In genomic region chr5:140710899-140711552, GRCh38 we compare ENCODE assay signal across 8 cellular contexts. TPM values are rescaled to one million over a fixed set of nuclear protein-coding genes. Genes with fewer than 3 reads are reported as not detected.
A peak's percentile ranks its signal among the peaks of the same experiment; 100 is the strongest.
DNase-seq lines count a peak whose midpoint lies in the region; TF ChIP-seq lines count a peak whose summit lies in the region.

No MANE protein-coding gene starts in this region.

- H3K36me3 ChIP-seq in Loucy (ENCODE audit: insufficient read depth, low read length) (peaks cover 7% of the 10 kb centered on the region; the same call in 1 of the 2 replicates), SJSA1 (peaks cover 16% of the 10 kb centered on the region)

- H4K8ac ChIP-seq in H9 (replicated peaks; ENCODE audit: insufficient read length, low read depth, low read length), result no peak overlapping the region

- H3K9ac ChIP-seq in H9 (ENCODE audit: extremely low read depth, insufficient read length, low read length), result peak overlapping the region; percentile 21
- peak overlapping the region; percentile 60 for H3K9ac ChIP-seq in Loucy (ENCODE audit: low read depth, low read length, poor library complexity, severe bottlenecking)

- no peak overlapping the region for H2AK5ac ChIP-seq in H9 (ENCODE audit: insufficient read length, low read length)

- H3K4me2 ChIP-seq in H9 (ENCODE audit: insufficient read depth, insufficient read length, low read length), result peak overlapping the region; percentile 46
- peak overlapping the region; percentile 78 for H3K4me2 ChIP-seq in Loucy (ENCODE audit: low read depth, low read length, poor library complexity, severe bottlenecking)

- H4K5ac ChIP-seq in H9 (ENCODE audit: insufficient read length, low read depth, low read length), result no peak overlapping the region

- no peak overlapping the region for H2BK15ac ChIP-seq in H9 (ENCODE audit: low read depth, low read length)

- WGBS in H9 (ENCODE audit: extremely low coverage, insufficient read length, low lambda C conversion rate), result no CpG with 5 or more reads among the region's 27 CpGs

- no peaks in the 10 kb centered on the region for H3K4me1 ChIP-seq in H9 (ENCODE audit: insufficient read depth, low read length)
- H3K4me1 ChIP-seq in Loucy (ENCODE audit: insufficient read depth, low read length, poor library complexity, severe bottlenecking), result peaks cover 6% of the 10 kb centered on the region
- peaks cover 17% of the 10 kb centered on the region for H3K4me1 ChIP-seq in SJSA1 (replicated peaks)

- DNase-seq in EH (ENCODE audit: low read depth) (peak; percentile 99), H9 (peak; percentile 87), SJSA1 (ENCODE audit: low read depth in 1 of 2, low spot score in 2 of 2) (peak; percentile 99), globus pallidus (ENCODE audit: low spot score) (peak; percentile 81), non-pigmented ciliary epithelial cell (ENCODE audit: low read depth) (peak; percentile 96), substantia nigra (lab: John Stamatoyannopoulos, UW) (peak in 47 of 49 donors; percentile 3 to 78 (median 41))
- peak; percentile 78 for DNase-seq in activated naive CD4-positive, alpha-beta T cell treated with anti-CD3 and anti-CD28 coated beads, Interleukin-2, amount 50 U/mL, for 16 hours

- peaks cover 6 to 12% of the 10 kb centered on the region in 2 experiments for H3K4me1 Mint-ChIP-seq in H9

- H3K9me3 ChIP-seq in H9 (ENCODE audit: control insufficient read depth, low read depth, low read length) (no peaks in the 10 kb centered on the region), Loucy (ENCODE audit: insufficient read depth, low read depth, low read length) (no peaks in the 10 kb centered on the region), SJSA1 (replicated peaks) (no peaks in the 10 kb centered on the region)

- peaks cover 7 to 11% (median 7%) of the 10 kb centered on the region in 3 experiments; a peak in 6 of 7 replicates for H3K36me3 Mint-ChIP-seq in H9 (ENCODE audit: insufficient read depth in 1 of 3, low read depth in 3 of 3)

- peak overlapping the region; percentile 32 to 70 (median 67); a peak in 5 of 7 replicates for H3K27ac Mint-ChIP-seq in H9

- H3K14ac ChIP-seq in H9 (ENCODE audit: insufficient read depth, low read length), result no peak overlapping the region

- no peaks in the 10 kb centered on the region for H4K20me1 ChIP-seq in H9 (ENCODE audit: control insufficient read depth, insufficient read depth, insufficient read length)
- no peaks in the 10 kb centered on the region for H4K20me1 ChIP-seq in Loucy (ENCODE audit: insufficient read depth, low read length, poor library complexity, severe bottlenecking)

- no peak overlapping the region for H2BK20ac ChIP-seq in H9 (ENCODE audit: low read depth, low read length, poor library complexity, severe bottlenecking)

- peaks cover 11% of the 10 kb centered on the region; the same call in 1 of the 2 replicates for H3F3A ChIP-seq in Loucy (ENCODE audit: low read depth)

- TF ChIP-seq CTCF in H9 (conservative IDR thresholded peaks at IDR 0.05) (no peak), Loucy (conservative IDR thresholded peaks at IDR 0.05; ENCODE audit: low read length) (no peak)

- H3K27me3 ChIP-seq in H9 (ENCODE audit: insufficient read depth, low read length), result no peaks in the 10 kb centered on the region
- no peaks in the 10 kb centered on the region for H3K27me3 ChIP-seq in Loucy (ENCODE audit: insufficient read depth, low read length, poor library complexity, severe bottlenecking)
- no peaks in the 10 kb centered on the region for H3K27me3 ChIP-seq in SJSA1 (replicated peaks)

- H3K18ac ChIP-seq in H9 (ENCODE audit: insufficient read length, low read depth, low read length), result no peak overlapping the region

- no peak overlapping the region for H3K27ac ChIP-seq in H9 (ENCODE audit: insufficient read length, low read depth, low read length)
- peak overlapping the region; percentile 62 for H3K27ac ChIP-seq in SJSA1
- H3K27ac ChIP-seq in substantia nigra (ENCODE audit: low read depth, low read length, poor library complexity, severe bottlenecking), result peak overlapping the region; percentile 59

- H3K4me3 Mint-ChIP-seq in H9, result peak overlapping the region; percentile 79 to 87

- H3K4ac ChIP-seq in H9 (ENCODE audit: low read depth, low read length), result no peak overlapping the region

- H3T11ph ChIP-seq in H9 (ENCODE audit: low read length), result no peak overlapping the region

- no peak overlapping the region for H4K91ac ChIP-seq in H9 (ENCODE audit: insufficient read length, low read depth, low read length)

- no peak overlapping the region for H2BK5ac ChIP-seq in H9 (ENCODE audit: insufficient read length, low read length)

- no peaks in the 10 kb centered on the region for H3K9me2 ChIP-seq in Loucy (replicated peaks; ENCODE audit: low read depth, low read length)

- no peaks in the 10 kb centered on the region; a peak in 1 of 5 replicates for H3K9me3 Mint-ChIP-seq in H9

- H3K79me2 ChIP-seq in H9 (ENCODE audit: insufficient read depth, low read length), result no peaks in the 10 kb centered on the region
- no peaks in the 10 kb centered on the region for H3K79me2 ChIP-seq in Loucy (ENCODE audit: insufficient read depth, low read length)

- H2BK12ac ChIP-seq in H9 (ENCODE audit: insufficient read length, low read depth, low read length), result no peak overlapping the region

- H3K4me3 ChIP-seq in Loucy (ENCODE audit: low read length, poor library complexity, severe bottlenecking) (peak overlapping the region; percentile 84), SJSA1 (peak overlapping the region; percentile 35)

- H3K27me3 Mint-ChIP-seq in H9 (ENCODE audit: low read depth), result peaks cover 6% of the 10 kb centered on the region

- no peaks in the 10 kb centered on the region for H3K79me1 ChIP-seq in H9 (ENCODE audit: insufficient read depth, low read depth, low read length, poor library complexity, severe bottlenecking)

- H3K23me2 ChIP-seq in H9 (ENCODE audit: insufficient read length, low read depth, low read length, poor library complexity, severe bottlenecking), result peaks cover 2% of the 10 kb centered on the region

- H3K56ac ChIP-seq in H9 (ENCODE audit: insufficient read length, low read depth, low read length), result no peak overlapping the region

- no peak overlapping the region for H2AFZ ChIP-seq in H9 (ENCODE audit: low read length)
- peak overlapping the region; percentile 90 for H2AFZ ChIP-seq in Loucy (ENCODE audit: low read length)

- H2BK120ac ChIP-seq in H9 (ENCODE audit: low read depth, low read length, poor library complexity, severe bottlenecking), result no peak overlapping the region

- no peak overlapping the region for H3K23ac ChIP-seq in H9 (ENCODE audit: insufficient read length, low read depth, low read length)

RNA-seq across cellular contexts. Expression of gene ZMAT2, which starts 10.8 kb away (rescaled TPM):
- 61.0 and 61.8 TPM in 2 replicates for total RNA-seq in H9 (2021)
- 99.1 and 114 TPM in 2 replicates for total RNA-seq in SJSA1 (2014; rRNA removed; shearing (Covaris generic))

RNA-seq across cellular contexts. Expression of gene HARS2, which starts 19.8 kb away (rescaled TPM):
- total RNA-seq in H9 (2021), result 20.2 and 20.5 TPM in 2 replicates
- total RNA-seq in SJSA1 (2014; rRNA removed; shearing (Covaris generic)), result 51.8 and 53.0 TPM in 2 replicates

RNA-seq across cellular contexts. Expression of gene HARS1, which starts 19.9 kb away (rescaled TPM):
- total RNA-seq in H9 (2021), result 70.2 and 76.3 TPM in 2 replicates
- total RNA-seq in SJSA1 (2014; rRNA removed; shearing (Covaris generic)), result 133 and 135 TPM in 2 replicates

RNA-seq across cellular contexts. Expression of gene DND1, which starts 37.6 kb away (rescaled TPM):
- 2.3 and 2.4 TPM in 2 replicates for total RNA-seq in H9 (2021)
- total RNA-seq in SJSA1 (2014; rRNA removed; shearing (Covaris generic)), result 0.16 and 1.2 TPM in 2 replicates

RNA-seq across cellular contexts. Expression of gene WDR55, which starts 46.3 kb away (rescaled TPM):
- 24.7 and 26.6 TPM in 2 replicates for total RNA-seq in H9 (2021)
- total RNA-seq in SJSA1 (2014; rRNA removed; shearing (Covaris generic)), result 16.0 and 20.8 TPM in 2 replicates

Comparison
In these comparisons a context has a peak if more than half of its experiments do, and no peak if none do; other contexts are left out.
1. DNase-seq: peak in every context shown above with its lines; median percentile 99 in EH; 99 in SJSA1; 96 in non-pigmented ciliary epithelial cell; 87 in H9; 81 in globus pallidus; 78 in activated naive CD4-positive, alpha-beta T cell treated with anti-CD3 and anti-CD28 coated beads, Interleukin-2, amount 50 U/mL, for 16 hours; 41 in substantia nigra.